In the genomic region with DNA sequence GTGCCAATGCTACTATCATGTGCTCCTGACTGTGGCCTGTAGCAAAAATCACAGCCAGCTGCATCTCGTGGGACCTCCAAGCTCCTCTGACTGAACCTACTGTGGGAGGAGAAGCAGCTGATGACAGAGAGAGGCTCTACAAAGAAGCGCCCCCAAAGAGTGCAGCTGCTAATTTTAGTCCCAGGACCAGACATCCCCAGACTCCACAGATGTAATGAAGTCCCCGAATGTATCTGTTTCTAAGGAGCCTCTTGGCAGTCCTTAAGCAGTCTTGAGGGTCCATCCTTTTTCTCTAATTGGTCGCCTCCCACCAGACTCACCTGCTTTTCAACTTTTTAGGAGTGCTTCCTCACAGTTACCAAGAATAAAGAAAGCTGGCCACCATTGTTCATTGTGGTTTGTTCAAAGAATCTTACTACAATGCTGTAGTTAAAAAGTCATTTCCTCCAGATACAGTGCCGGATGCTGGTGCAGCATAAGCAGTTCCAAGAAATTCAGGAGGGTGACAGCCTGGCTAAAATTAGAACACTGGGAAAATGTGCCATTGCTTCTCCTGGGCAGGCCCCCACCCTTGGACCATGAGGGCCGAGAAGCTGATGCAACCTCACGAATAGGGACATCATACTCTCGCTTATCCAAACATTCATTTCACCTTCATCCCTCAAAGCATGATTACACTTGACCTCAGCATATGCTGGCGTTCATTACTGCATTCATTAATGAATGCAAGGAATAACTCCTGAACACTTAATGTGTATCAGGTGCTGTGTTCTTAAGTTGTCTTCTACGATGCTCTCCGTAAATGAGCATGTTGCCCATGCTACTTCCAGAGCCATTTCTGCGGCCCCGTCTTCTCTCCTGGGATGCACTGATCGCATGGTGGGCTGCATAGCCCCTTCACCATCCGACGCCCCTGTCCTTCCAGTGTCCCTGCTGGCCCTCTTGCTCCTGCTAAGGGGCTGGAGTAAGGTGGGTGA, we compare ENCODE assay signal across 10 cellular contexts.
DNase-seq lines count a peak whose midpoint lies in the region; ATAC-seq, FAIRE-seq and TF ChIP-seq lines count a peak whose summit lies in the region.
"Had no signal": no experiment of that assay in that cellular context is flagged by ENCODE, and none has a peak within 500 bp of the region (broad histone marks: within the 10 kb centered on the region; RNA-seq: fewer than 3 reads in every experiment).

No MANE protein-coding gene starts in this region.

- CTCF ChIA-PET in mammary epithelial cell (lab: Charles Lee; ENCODE audit: low non-redundant PET): no interaction called here

- H3K27ac ChIP-seq in lung (ENCODE audit: low read depth in 1 of 2, low read length in 1 of 2) (peak overlapping the region; percentile 28 to 91), upper lobe of right lung (peak overlapping the region; percentile 72), mammary epithelial cell (ENCODE audit: insufficient read depth, low read depth, low read length) (no peak overlapping the region)

- peaks cover 10 to 57% of the 10 kb centered on the region in 2 donors for H3K36me3 Mint-ChIP-seq in activated naive CD4-positive, alpha-beta T cell treated with anti-CD3 and anti-CD28 coated beads, Interleukin-2, amount 50 U/mL, for 72 hours
- peaks cover 2% of the 10 kb centered on the region for H3K36me3 Mint-ChIP-seq in effector memory CD8-positive, alpha-beta T cell (ENCODE audit: insufficient read depth)

- no peaks in the 10 kb centered on the region for H3K27me3 ChIP-seq in lung (ENCODE audit: control insufficient read depth, insufficient read depth)
- H3K27me3 ChIP-seq in upper lobe of right lung: no peaks in the 10 kb centered on the region
- no peaks in the 10 kb centered on the region for H3K27me3 ChIP-seq in mammary epithelial cell (ENCODE audit: insufficient read depth, low read length)

- in situ Hi-C loops in mammary epithelial cell (cut with MboI; ENCODE audit: low sequenced_read_pairs in 2 of 2): no loop called here

- TF ChIP-seq POLR2A in GM12892 (IDR thresholded peaks at IDR 0.05; ENCODE audit: low read depth, low read length): no peak

- H3K79me2 ChIP-seq in mammary epithelial cell (ENCODE audit: insufficient read depth, low read length): no peaks in the 10 kb centered on the region

- no peak overlapping the region for H3K9ac ChIP-seq in mammary epithelial cell (ENCODE audit: insufficient read depth, low read length)

- peak; percentile 67 for DNase-seq in activated effector memory CD4-positive, alpha-beta T cell treated with anti-CD3 and anti-CD28 coated beads, Interleukin-2, amount 50 U/mL, for 16 hours
- no peak for DNase-seq in activated effector memory CD4-positive, alpha-beta T cell treated with Interleukin-2 at 50 U/mL for 16 hours
- peak; percentile 30 to 62 for DNase-seq in activated naive CD4-positive, alpha-beta T cell treated with anti-CD3 and anti-CD28 coated beads, Interleukin-2, amount 50 U/mL, for 72 hours (ENCODE audit: low spot score in 2 of 2)
- DNase-seq in lung (ENCODE audit: low spot score): no peak
- DNase-seq in upper lobe of right lung: no peak
- no peak for DNase-seq in mammary epithelial cell
- DNase-seq in effector memory CD8-positive, alpha-beta T cell: no peak
- no peak for DNase-seq in GM12892 (ENCODE audit: insufficient read length)
- DNase-seq: NCI-H69 had no signal

- peaks cover 0 to 6% of the 10 kb centered on the region in 2 donors for H3K27me3 Mint-ChIP-seq in effector memory CD8-positive, alpha-beta T cell

- dilution Hi-C loops in mammary epithelial cell (cut with HindIII; ENCODE audit: low sequenced_read_pairs): no loop called here

- peak; percentile 52 for ATAC-seq in activated naive CD4-positive, alpha-beta T cell treated with anti-CD3 and anti-CD28 coated beads, Interleukin-2, amount 50 U/mL, for 72 hours
- ATAC-seq in lung (ENCODE audit: insufficient read depth, low FRiP score): no peak
- ATAC-seq in upper lobe of right lung: peak; percentile 67
- ATAC-seq in effector memory CD8-positive, alpha-beta T cell (replicated peaks): no peak

- TF ChIP-seq CTCF in lung (IDR thresholded peaks at IDR 0.05; ENCODE audit: control extremely low read depth, extremely low read depth) (no peak), upper lobe of right lung (IDR thresholded peaks at IDR 0.05) (no peak), mammary epithelial cell (conservative IDR thresholded peaks at IDR 0.05 in 1 of 2, IDR thresholded peaks at IDR 0.05 in 1 of 2; ENCODE audit: extremely low read depth in 1 of 2, insufficient read depth in 1 of 2, low read depth in 1 of 2, low read length in 2 of 2) (no peak)

- peaks cover 3 to 20% of the 10 kb centered on the region in 2 donors for H3K9me3 Mint-ChIP-seq in activated naive CD4-positive, alpha-beta T cell treated with anti-CD3 and anti-CD28 coated beads, Interleukin-2, amount 50 U/mL, for 72 hours
- H3K9me3 Mint-ChIP-seq in effector memory CD8-positive, alpha-beta T cell: no peaks in the 10 kb centered on the region

- peak overlapping the region in 1 of 2 donors; percentile 35 for H3K4me3 Mint-ChIP-seq in effector memory CD8-positive, alpha-beta T cell

- intact Hi-C loops in upper lobe of right lung (cut with DNase I) (no loop called here), mammary epithelial cell (cut with micrococcal nuclease) (no loop called here)

- no peak overlapping the region for H2AFZ ChIP-seq in mammary epithelial cell (ENCODE audit: low read depth, low read length)

- 47 to 54% methylated on average over 16 of the region's 16 CpGs for WGBS in lung, 2 donors
- WGBS in mammary epithelial cell (ENCODE audit: low coverage, missing lambda C conversion rate): 44% methylated on average over 16 of the region's 16 CpGs

- H3K4me1 ChIP-seq in lung (ENCODE audit: control insufficient read depth in 2 of 2, insufficient read depth in 2 of 2, low read length in 2 of 2) (peaks cover 7 to 16% of the 10 kb centered on the region in 2 donors), upper lobe of right lung (peaks cover 16% of the 10 kb centered on the region), mammary epithelial cell (ENCODE audit: insufficient read depth, low read length) (no peaks in the 10 kb centered on the region)

- no peak for FAIRE-seq in GM12892 (lab: Jason Lieb, UNC)
- FAIRE-seq: urothelium cell line had no signal

- H3K36me3 ChIP-seq in lung (ENCODE audit: control insufficient read depth in 2 of 2, insufficient read depth in 2 of 2, low read length in 2 of 2) (no peaks in the 10 kb centered on the region), upper lobe of right lung (no peaks in the 10 kb centered on the region), mammary epithelial cell (ENCODE audit: insufficient read depth, low read length) (no peaks in the 10 kb centered on the region)

- H4K20me1 ChIP-seq in mammary epithelial cell (ENCODE audit: insufficient read depth, low read length): no peaks in the 10 kb centered on the region

- no peak overlapping the region for H3K4me2 ChIP-seq in mammary epithelial cell (ENCODE audit: insufficient read depth, low read depth, low read length)

- H3K4me1 Mint-ChIP-seq in effector memory CD8-positive, alpha-beta T cell (ENCODE audit: low read depth in 2 of 2): peaks cover 18% of the 10 kb centered on the region in 2 donors

- peak overlapping the region; percentile 92 to 96 for H3K27ac Mint-ChIP-seq in activated naive CD4-positive, alpha-beta T cell treated with anti-CD3 and anti-CD28 coated beads, Interleukin-2, amount 50 U/mL, for 72 hours
- H3K27ac Mint-ChIP-seq in effector memory CD8-positive, alpha-beta T cell: peak overlapping the region in 1 of 2 donors; percentile 32

- H3K9me3 ChIP-seq in lung (ENCODE audit: control insufficient read depth in 2 of 2, insufficient read depth in 1 of 2, low read length in 1 of 2) (no peaks in the 10 kb centered on the region), upper lobe of right lung (no peaks in the 10 kb centered on the region), mammary epithelial cell (replicated peaks; ENCODE audit: insufficient read depth, low read length) (no peaks in the 10 kb centered on the region)

- H3K4me3 ChIP-seq in lung (no peak overlapping the region), upper lobe of right lung (no peak overlapping the region), mammary epithelial cell (replicated peaks in 1 of 3; ENCODE audit: insufficient read depth in 1 of 3, low read depth in 2 of 3, low read length in 3 of 3) (no peak overlapping the region)

- no TSS peak for BruUV-seq in mammary epithelial cell (replicated peaks; lab: Mats Ljungman, UMichigan)

Comparison
In these comparisons a context has a peak if more than half of its experiments do, and no peak if none do; other contexts are left out.
1. DNase-seq: peak in activated effector memory CD4-positive, alpha-beta T cell treated with anti-CD3 and anti-CD28 coated beads, Interleukin-2, amount 50 U/mL, for 16 hours (single experiment) and activated naive CD4-positive, alpha-beta T cell treated with anti-CD3 and anti-CD28 coated beads, Interleukin-2, amount 50 U/mL, for 72 hours (2 of 2); none in activated effector memory CD4-positive, alpha-beta T cell treated with Interleukin-2 at 50 U/mL for 16 hours (single experiment), lung (single experiment), upper lobe of right lung (single experiment), mammary epithelial cell (single experiment), effector memory CD8-positive, alpha-beta T cell (0 of 3) and GM12892 (single experiment).
2. ATAC-seq: peak in activated naive CD4-positive, alpha-beta T cell treated with anti-CD3 and anti-CD28 coated beads, Interleukin-2, amount 50 U/mL, for 72 hours (2 of 2) and upper lobe of right lung (single experiment); none in lung (single experiment) and effector memory CD8-positive, alpha-beta T cell (single experiment).